Comparison of ENCODE assay signal across 24 cellular contexts in genomic region chr1:95094923-95095322, GRCh38. TPM values are rescaled to one million over a fixed set of nuclear protein-coding genes. Genes with fewer than 3 reads are reported as not detected.
A peak's percentile ranks its signal among the peaks of the same experiment; 100 is the strongest.
DNase-seq lines count a peak whose midpoint lies in the region; ATAC-seq, FAIRE-seq and TF ChIP-seq lines count a peak whose summit lies in the region.
"Had no signal": no experiment of that assay in that cellular context is flagged by ENCODE, and none has a peak within 500 bp of the region (broad histone marks: within the 10 kb centered on the region; RNA-seq: fewer than 3 reads in every experiment).

No MANE protein-coding gene starts in this region.

- H2AFZ ChIP-seq in IMR-90 (replicated peaks; ENCODE audit: low read length, poor library complexity) (no peak overlapping the region), GM12878 (ENCODE audit: control insufficient read depth, low read depth, low read length) (no peak overlapping the region)

- WGBS in IMR-90 (ENCODE audit: extremely low coverage in 2 of 2, insufficient read length in 1 of 2), 2 experiments = 33% methylated on average over 1 of the region's 2 CpGs; no CpG with 5 or more reads in 1 of the 2 experiments
- WGBS in GM12878 (ENCODE audit: insufficient coverage, insufficient replicate concordance, low lambda C conversion rate, missing lambda C conversion rate) = 0% methylated on average over 2 of the region's 2 CpGs

- no peaks in the 10 kb centered on the region for H3K36me3 ChIP-seq in cardiac muscle cell
- H3K36me3 ChIP-seq in IMR-90 (ENCODE audit: control insufficient read depth, insufficient read depth, low read length) = no peaks in the 10 kb centered on the region
- no peaks in the 10 kb centered on the region for H3K36me3 ChIP-seq in GM12878 (ENCODE audit: control insufficient read depth in 2 of 2, insufficient read depth in 2 of 2, low read length in 1 of 2)
- H3K36me3 ChIP-seq: BE2C, SJSA1 had no signal

- no peak overlapping the region for H2BK15ac ChIP-seq in IMR-90 (ENCODE audit: low read depth, low read length)

- DNase-seq in cardiac muscle cell (ENCODE audit: low read depth in 1 of 2, low spot score in 1 of 2) (peak in 1 of 2 donors; percentile 2), left cardiac atrium (no peak), IMR-90 (no peak), GM12878 (ENCODE audit: low read depth, low spot score) (no peak), posterior vena cava (ENCODE audit: low spot score) (no peak), NCI-H774 (lab: John Stamatoyannopoulos, UW) (no peak)
- no peak for DNase-seq in stimulated activated naive B cell treated with anti-CD40 and anti-IgM and Interleukin-4, amounts not matched to agents 10 μg/mL and 1 μg/mL and 100 μg/mL, for 72 hours
- DNase-seq: ACHN, BE2C, Calu3, DMS79 treated with DMSO at 0.1 percent for 48 hours, NCI-H1048, NCI-H1417 treated with DMSO at 0.1 percent for 48 hours, NCI-H1694 treated with DMSO at 0.1 percent for 48 hours, NCI-H2081, NCI-H2227 treated with DMSO at 0.1 percent for 48 hours, NCI-H526 treated with DMSO at 0.1 percent for 48 hours, Right ventricle myocardium superior, RPMI8226 had no signal

- H2AK5ac ChIP-seq in IMR-90 (ENCODE audit: low read depth, low read length) = no peak overlapping the region

- no peaks in the 10 kb centered on the region for H3K79me2 ChIP-seq in GM12878 (ENCODE audit: control insufficient read depth, insufficient read depth, low read length)

- no peaks in the 10 kb centered on the region for H3K79me1 ChIP-seq in IMR-90 (ENCODE audit: low read depth in 1 of 2, low read length in 2 of 2)

- FAIRE-seq in GM12878 (lab: Jason Lieb, UNC) = no peak
- FAIRE-seq: GM18507, H1 had no signal

- H3K27me3 ChIP-seq in cardiac muscle cell = no peaks in the 10 kb centered on the region
- H3K27me3 ChIP-seq in IMR-90 (ENCODE audit: control insufficient read depth, insufficient read depth, low read length) = no peaks in the 10 kb centered on the region
- no peaks in the 10 kb centered on the region for H3K27me3 ChIP-seq in GM12878 (replicated peaks in 1 of 2; ENCODE audit: control insufficient read depth in 2 of 2, insufficient read depth in 2 of 2, low read length in 1 of 2)
- H3K27me3 ChIP-seq: BE2C, SJSA1 had no signal

- TF ChIP-seq CTCF in cardiac muscle cell (IDR thresholded peaks at IDR 0.05; ENCODE audit: low read depth, low read length) = no peak
- TF ChIP-seq CTCF in IMR-90 (conservative IDR thresholded peaks at IDR 0.05; ENCODE audit: low read depth, low read length) = no peak
- no peak for TF ChIP-seq CTCF in GM12878 (IDR thresholded peaks at IDR 0.05 in 2 of 3, conservative IDR thresholded peaks at IDR 0.05 in 1 of 3; ENCODE audit: control insufficient read depth in 2 of 3, extremely low read depth in 1 of 3, insufficient read depth in 1 of 3, low read depth in 3 of 3, low read length in 3 of 3)

- in situ Hi-C loops in IMR-90 (cut with MboI; ENCODE audit: low sequenced_read_pairs) = no loop called here
- in situ Hi-C loops in GM12878 (cut with MboI) = no loop called here

- H2BK5ac ChIP-seq in IMR-90 (ENCODE audit: low read depth, low read length, poor library complexity, severe bottlenecking) = no peak overlapping the region

- TF ChIP-seq POLR2A in IMR-90 (IDR thresholded peaks at IDR 0.05; ENCODE audit: low read depth, low read length) = no peak
- TF ChIP-seq POLR2A in GM12878 (IDR thresholded peaks at IDR 0.05; ENCODE audit: low read depth, low read length) = no peak

- intact Hi-C loops in left cardiac atrium (cut with DNase I) (no loop called here), IMR-90 (cut with micrococcal nuclease) (no loop called here), GM12878 (cut with micrococcal nuclease; ENCODE audit: unreplicated experiment) (no loop called here), posterior vena cava (cut with DNase I) (no loop called here)

- H3K9ac ChIP-seq in IMR-90 (ENCODE audit: low read depth, low read length) (no peak overlapping the region), GM12878 (ENCODE audit: control insufficient read depth, insufficient read depth, low read length) (no peak overlapping the region)

- no peak overlapping the region for H4K8ac ChIP-seq in IMR-90 (ENCODE audit: low read depth in 2 of 2, low read length in 2 of 2)

- peaks cover 0 to 10% of the 10 kb centered on the region in 2 donors for H3K4me1 Mint-ChIP-seq in stimulated activated naive B cell treated with anti-CD40 and anti-IgM and Interleukin-4, amounts not matched to agents 10 μg/mL and 1 μg/mL and 100 μg/mL, for 72 hours

- H3K36me3 Mint-ChIP-seq in stimulated activated naive B cell treated with anti-CD40 and anti-IgM and Interleukin-4, amounts not matched to agents 10 μg/mL and 1 μg/mL and 100 μg/mL, for 72 hours = no peaks in the 10 kb centered on the region
- H3K36me3 Mint-ChIP-seq: CD14-positive monocyte had no signal

- no peak overlapping the region; the same call in 1 of the 2 replicates for H4K5ac ChIP-seq in IMR-90 (ENCODE audit: low read depth, low read length)

- CTCF ChIA-PET in IMR-90 (lab: Yijun Ruan, JAX) = no interaction called here
- CTCF ChIA-PET in GM12878 (lab: Yijun Ruan, JAX) = interaction anchor here (0.6 kb wide), 1 partner anchor 87 kb away, joined by 3 read pairs; no protein-coding TSS in a partner anchor

- BruUV-seq in IMR-90 (replicated peaks; lab: Mats Ljungman, UMichigan) = no TSS peak
- BruUV-seq in GM12878 (replicated peaks; lab: Mats Ljungman, UMichigan) = no TSS peak

- no peak for ATAC-seq in left cardiac atrium
- no peak for ATAC-seq in IMR-90 (ENCODE audit: low read depth)
- peak; percentile 56 for ATAC-seq in GM12878
- peak; percentile 50 for ATAC-seq in stimulated activated naive B cell treated with anti-CD40 and anti-IgM and Interleukin-4, amounts not matched to agents 10 μg/mL and 1 μg/mL and 100 μg/mL, for 72 hours (replicated peaks)
- no peak for ATAC-seq in GM18870 (IDR thresholded peaks at IDR 0.05; ENCODE audit: unreplicated experiment)

- no peak for TF ChIP-seq EP300 in GM12878 (IDR thresholded peaks at IDR 0.05; ENCODE audit: borderline replicate concordance in 1 of 2, control insufficient read depth in 1 of 2, low read depth in 2 of 2, low read length in 2 of 2)

- SMC1A ChIA-PET in GM12878 (lab: Charles Lee; ENCODE audit: uncharacterized antibody, unreplicated experiment) = interaction anchor here (0.9 kb wide), 1 partner anchor 33 kb away, joined by 3 read pairs; no protein-coding TSS in a partner anchor

- H3K4me3 ChIP-seq in cardiac muscle cell = no peak overlapping the region
- no peak overlapping the region for H3K4me3 ChIP-seq in IMR-90 (ENCODE audit: insufficient read depth, low read depth, low read length)
- no peak overlapping the region for H3K4me3 ChIP-seq in GM12878
- H3K4me3 ChIP-seq: SJSA1 had no signal

- H4K20me1 ChIP-seq in IMR-90 (ENCODE audit: insufficient read depth, low read length) = no peaks in the 10 kb centered on the region
- no peaks in the 10 kb centered on the region for H4K20me1 ChIP-seq in GM12878 (ENCODE audit: control insufficient read depth, insufficient read depth)

- H3K4me3 Mint-ChIP-seq in stimulated activated naive B cell treated with anti-CD40 and anti-IgM and Interleukin-4, amounts not matched to agents 10 μg/mL and 1 μg/mL and 100 μg/mL, for 72 hours = no peak overlapping the region
- H3K4me3 Mint-ChIP-seq: CD14-positive monocyte had no signal

- no peaks in the 10 kb centered on the region for H3K4me1 ChIP-seq in cardiac muscle cell (ENCODE audit: low read depth)
- peaks cover 2% of the 10 kb centered on the region; the same call in 1 of the 2 replicates for H3K4me1 ChIP-seq in IMR-90 (ENCODE audit: control insufficient read depth, insufficient read depth, low read length)
- peaks cover 6% of the 10 kb centered on the region for H3K4me1 ChIP-seq in GM12878 (ENCODE audit: control insufficient read depth, insufficient read depth, low read length)
- H3K4me1 ChIP-seq: BE2C had no signal

- H3K27me3 Mint-ChIP-seq in stimulated activated naive B cell treated with anti-CD40 and anti-IgM and Interleukin-4, amounts not matched to agents 10 μg/mL and 1 μg/mL and 100 μg/mL, for 72 hours = peaks cover 15 to 21% of the 10 kb centered on the region in 2 donors

- no peaks in the 10 kb centered on the region for H3K9me1 ChIP-seq in IMR-90 (ENCODE audit: insufficient read depth, low read length)

- dilution Hi-C loops in IMR-90 (cut with HindIII; ENCODE audit: low sequenced_read_pairs, unreplicated experiment) = no loop called here

- H3K4me2 ChIP-seq in IMR-90 (ENCODE audit: low read depth, low read length) (no peak overlapping the region), GM12878 (ENCODE audit: control insufficient read depth, insufficient read depth) (no peak overlapping the region)

- no peaks in the 10 kb centered on the region for H3K9me3 ChIP-seq in cardiac muscle cell (ENCODE audit: low read depth)
- peaks cover 2% of the 10 kb centered on the region; the same call in 1 of the 2 replicates for H3K9me3 ChIP-seq in IMR-90 (ENCODE audit: control insufficient read depth, insufficient read depth, low read length)
- no peaks in the 10 kb centered on the region for H3K9me3 ChIP-seq in GM12878 (replicated peaks; ENCODE audit: control insufficient read depth, insufficient read depth, low read length)
- H3K9me3 ChIP-seq: BE2C, SJSA1 had no signal

- H3K56ac ChIP-seq in IMR-90 (ENCODE audit: extremely low read depth, insufficient read depth, low read length) = no peak overlapping the region

- peak overlapping the region; percentile 42; the same call in 1 of the 2 replicates for H3K14ac ChIP-seq in IMR-90 (replicated peaks; ENCODE audit: low read depth, low read length)

- RAD21 ChIA-PET in GM12878 (lab: Charles Lee; ENCODE audit: unreplicated experiment) = no interaction called here

- TF ChIP-seq RAD21 in IMR-90 (IDR thresholded peaks at IDR 0.05; ENCODE audit: low read length) (no peak), GM12878 (IDR thresholded peaks at IDR 0.05; ENCODE audit: insufficient read depth, low read depth, low read length) (no peak)

- H3K4ac ChIP-seq in IMR-90 (ENCODE audit: low read depth, low read length) = no peak overlapping the region

- H3K9me3 Mint-ChIP-seq in stimulated activated naive B cell treated with anti-CD40 and anti-IgM and Interleukin-4, amounts not matched to agents 10 μg/mL and 1 μg/mL and 100 μg/mL, for 72 hours = peaks cover 0 to 1% of the 10 kb centered on the region in 2 donors

- H2AK9ac ChIP-seq in IMR-90 (replicated peaks; ENCODE audit: low read depth, low read length, poor library complexity) = no peak overlapping the region

- no peak overlapping the region for H4K91ac ChIP-seq in IMR-90 (ENCODE audit: insufficient read depth, low read depth, low read length)

- POLR2A ChIA-PET in IMR-90 (lab: Charles Lee; ENCODE audit: unreplicated experiment) (no interaction called here), GM12878 (lab: Charles Lee) (no interaction called here)

- H2BK20ac ChIP-seq in IMR-90 (ENCODE audit: low read depth, low read length) = no peak overlapping the region; the same call in 1 of the 2 replicates

- H3K23ac ChIP-seq in IMR-90 (ENCODE audit: low read depth, low read length) = no peak overlapping the region

- H3K27ac ChIP-seq in cardiac muscle cell (peak overlapping the region; percentile 6), IMR-90 (ENCODE audit: insufficient read depth, low read length) (peak overlapping the region; percentile 72; the same call in 1 of the 2 replicates), GM12878 (ENCODE audit: control insufficient read depth, insufficient read depth) (no peak overlapping the region)
- H3K27ac ChIP-seq: SJSA1 had no signal

- no peak overlapping the region for H2BK120ac ChIP-seq in IMR-90 (ENCODE audit: low read depth, low read length)

- no peak overlapping the region for H3K27ac Mint-ChIP-seq in stimulated activated naive B cell treated with anti-CD40 and anti-IgM and Interleukin-4, amounts not matched to agents 10 μg/mL and 1 μg/mL and 100 μg/mL, for 72 hours

- peak overlapping the region; percentile 41 for H3K18ac ChIP-seq in IMR-90 (ENCODE audit: low read depth, low read length)

RNA-seq across cellular contexts. Expression of gene ALG14, which starts 22.2 kb away (rescaled TPM):
- total RNA-seq in cardiac muscle cell (2.7 and 4.1 TPM in 2 replicates), left cardiac atrium (1 to 10 TPM; 2.5 to 4.3 TPM), IMR-90 (2012; rRNA removed) (1.4 and 2.0 TPM in 2 replicates), GM12878 (2014; rRNA removed) (4.4 and 4.8 TPM in 2 replicates), GM12878 (2014; rRNA removed; fragmentation: Illumina TruSeq; extraction: Trizol) (4.7 and 4.8 TPM in 2 replicates), GM12878 (2021) (4.8 and 8.4 TPM in 2 replicates), posterior vena cava (1 to 10 TPM; 4.2 to 6.1 TPM)
- polyA plus RNA-seq in cardiac muscle cell (8.2 and 10.3 TPM in 2 replicates), IMR-90 (2012; rRNA removed) (1.6 and 1.7 TPM in 2 replicates), GM12878 (2011; rRNA removed) (1.9 and 3.3 TPM in 2 replicates), GM12878 (2014; fragmentation: Illumina TruSeq; extraction: Trizol) (2.6 and 5.8 TPM in 2 replicates), GM12878 (2014; fragmentation: Nextera tagmentation; extraction: Ambion mirVana) (10 to 100 TPM; 15.1 to 19.2 TPM), GM12878 (2014; rRNA removed) (4.4 and 6.6 TPM in 2 replicates), GM12878 (2016; fragmentation: Nextera tagmentation; extraction: Ambion mirVana) (10 to 100 TPM; 11.7 to 13.2 TPM)
- polyA plus RNA-seq in IMR-90 (2012; cell fraction: cytosol; rRNA removed) = 1.2 and 2.0 TPM in 2 replicates
- 0.60 and 0.75 TPM in 2 replicates for polyA plus RNA-seq in IMR-90 (2012; cell fraction: nucleus; rRNA removed; ENCODE audit: low replicate concordance)
- 2.0 and 2.9 TPM in 2 replicates for total RNA-seq in GM12878 (2013; cell fraction: nucleolus; rRNA removed)
- 0.42 TPM for polyA plus RNA-seq in GM12878 (2011; ENCODE audit: low read depth)
- polyA plus RNA-seq in GM12878 (2011; cell fraction: cytosol; rRNA removed) = 0.88 and 2.9 TPM in 2 replicates
- polyA plus RNA-seq in GM12878 (2011; cell fraction: nucleus; rRNA removed) = 1.5 and 2.3 TPM in 2 replicates
- 1.5 and 2.7 TPM in 2 replicates for polyA plus RNA-seq in GM12878 (2012)
- 1.1 and 3.0 TPM in 2 replicates for polyA minus RNA-seq in GM12878 (2011; rRNA and poly(A)+ RNA removed)
- polyA minus RNA-seq in GM12878 (2011; cell fraction: cytosol; rRNA and poly(A)+ RNA removed) = 0.31 TPM in 1 of 2 replicates, not detected in the other
- 1.1 and 2.2 TPM in 2 replicates for polyA minus RNA-seq in GM12878 (2011; cell fraction: nucleus; rRNA and poly(A)+ RNA removed)

RNA-seq across cellular contexts. Expression of gene TLCD4, which starts 22.2 kb away (rescaled TPM):
- total RNA-seq in cardiac muscle cell = 7.6 and 13.7 TPM in 2 replicates
- 15.1 and 24.9 TPM in 2 replicates for polyA plus RNA-seq in cardiac muscle cell
- total RNA-seq in left cardiac atrium = 10 to 100 TPM; 43.4 to 48.3 TPM
- total RNA-seq in IMR-90 (2012; rRNA removed) = 0.36 and 0.83 TPM in 2 replicates
- polyA plus RNA-seq in IMR-90 (2012; rRNA removed) = 0.16 and 0.22 TPM in 2 replicates
- 0.03 and 0.04 TPM in 2 replicates for polyA plus RNA-seq in IMR-90 (2012; cell fraction: cytosol; rRNA removed)
- polyA plus RNA-seq in IMR-90 (2012; cell fraction: nucleus; rRNA removed; ENCODE audit: low replicate concordance) = 0.01 and 0.14 TPM in 2 replicates
- total RNA-seq in GM12878 (2013; cell fraction: nucleolus; rRNA removed) = not detected in 2 replicates
- under 0.01 TPM in 1 of 2 replicates, not detected in the other for total RNA-seq in GM12878 (2014; rRNA removed)
- total RNA-seq in GM12878 (2014; rRNA removed; fragmentation: Illumina TruSeq; extraction: Trizol) = 0.04 TPM in 1 of 2 replicates, not detected in the other
- 0.05 TPM in 1 of 2 replicates, not detected in the other for total RNA-seq in GM12878 (2021)
- not detected for polyA plus RNA-seq in GM12878 (2011; ENCODE audit: low read depth)
- polyA plus RNA-seq in GM12878 (2011; rRNA removed) = 0.03 TPM in 1 of 2 replicates, not detected in the other
- polyA plus RNA-seq in GM12878 (2011; cell fraction: cytosol; rRNA removed) = not detected in 2 replicates
- not detected in 2 replicates for polyA plus RNA-seq in GM12878 (2011; cell fraction: nucleus; rRNA removed)
- polyA plus RNA-seq in GM12878 (2012) = 0.03 TPM in 1 of 2 replicates, not detected in the other
- polyA plus RNA-seq in GM12878 (2014; fragmentation: Illumina TruSeq; extraction: Trizol) = under 0.01 and 0.02 TPM in 2 replicates
- polyA plus RNA-seq in GM12878 (2014; fragmentation: Nextera tagmentation; extraction: Ambion mirVana) = under 1 TPM in 1 of 2 experiments, not detected in 1; 0.02 TPM
- not detected in 2 replicates for polyA plus RNA-seq in GM12878 (2014; rRNA removed)
- polyA plus RNA-seq in GM12878 (2016; fragmentation: Nextera tagmentation; extraction: Ambion mirVana) = under 1 TPM in 1 of 2 experiments, not detected in 1; 0.10 TPM
- polyA minus RNA-seq in GM12878 (2011; rRNA and poly(A)+ RNA removed) = not detected in 2 replicates
- polyA minus RNA-seq in GM12878 (2011; cell fraction: cytosol; rRNA and poly(A)+ RNA removed) = not detected in 2 replicates
- not detected in 2 replicates for polyA minus RNA-seq in GM12878 (2011; cell fraction: nucleus; rRNA and poly(A)+ RNA removed)
- total RNA-seq in posterior vena cava = 10 to 100 TPM; 11.6 to 17.4 TPM
- polyA plus RNA-seq: CD14-positive monocyte had no signal

Comparison
In these comparisons a context has a peak if more than half of its experiments do, and no peak if none do; other contexts are left out.
1. ATAC-seq: peak in GM12878 (single experiment) and stimulated activated naive B cell treated with anti-CD40 and anti-IgM and Interleukin-4, amounts not matched to agents 10 μg/mL and 1 μg/mL and 100 μg/mL, for 72 hours (2 of 2); none in left cardiac atrium (0 of 2), IMR-90 (single experiment) and GM18870 (single experiment).